Comparison of ENCODE assay signal across 10 cellular contexts in the genomic region with DNA sequence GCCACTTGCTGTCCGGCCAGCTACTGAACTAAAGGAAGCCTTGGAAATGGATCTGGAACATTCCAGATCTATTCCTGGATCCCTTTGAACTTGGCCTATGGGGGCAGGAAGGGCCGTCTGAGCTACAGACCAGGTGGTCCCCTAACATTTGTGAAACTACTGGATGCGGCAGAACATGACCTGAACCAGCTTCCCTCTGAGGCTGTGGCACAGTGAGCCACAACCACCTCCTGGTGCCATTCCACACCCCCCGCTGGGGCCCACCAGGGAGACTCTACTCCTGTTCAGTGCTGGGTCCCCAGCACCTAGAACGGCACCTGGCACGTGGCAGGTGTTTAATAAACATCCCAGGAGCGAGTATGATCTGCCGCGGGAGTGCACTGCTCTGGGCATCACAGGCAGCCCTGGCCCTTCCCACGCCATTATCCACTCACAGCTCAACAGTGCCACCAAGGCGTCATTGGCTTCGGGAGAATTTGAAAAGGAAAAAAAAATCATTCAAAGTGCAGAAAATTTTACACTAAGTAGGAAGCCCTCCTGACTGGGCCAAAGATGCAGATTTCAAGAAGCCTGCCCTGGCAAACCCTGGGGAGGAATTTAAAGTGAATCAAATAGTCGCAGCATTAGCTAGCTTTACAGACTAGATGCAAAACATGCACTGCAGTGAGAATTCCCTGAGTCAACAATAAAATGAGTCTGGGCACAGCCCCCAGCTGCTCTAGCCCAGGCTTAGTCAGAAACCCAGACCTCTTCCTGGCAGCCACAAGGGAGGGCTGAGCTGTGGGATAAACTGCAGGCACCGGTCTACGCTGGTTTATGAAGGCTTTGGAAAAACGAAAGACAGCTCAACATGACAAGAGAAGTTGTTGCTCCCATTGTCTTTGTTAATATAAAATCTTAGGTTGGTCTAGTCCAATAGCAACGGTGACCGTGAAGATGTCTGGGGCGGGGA. TPM values are rescaled to one million over a fixed set of nuclear protein-coding genes. Genes with fewer than 3 reads are reported as not detected.
DNase-seq lines count a peak whose midpoint lies in the region; ATAC-seq, FAIRE-seq and TF ChIP-seq lines count a peak whose summit lies in the region.
"Had no signal": no experiment of that assay in that cellular context is flagged by ENCODE, and none has a peak within 500 bp of the region (broad histone marks: within the 10 kb centered on the region; RNA-seq: fewer than 3 reads in every experiment).

No MANE protein-coding gene starts in this region.

- peak overlapping the region; percentile 62 for H3K27ac ChIP-seq in astrocyte (ENCODE audit: low read depth, low read length)

- H3K36me3 Mint-ChIP-seq in HFFc6 (ENCODE audit: low read depth) (no peaks in the 10 kb centered on the region), astrocyte (ENCODE audit: low read depth, unreplicated experiment) (peaks cover 4% of the 10 kb centered on the region)
- H3K36me3 Mint-ChIP-seq: mesothelial cell of epicardium had no signal

- H3K4me3 Mint-ChIP-seq in HFFc6 (no peak overlapping the region; the same call in 1 of the 2 replicates), astrocyte (ENCODE audit: unreplicated experiment) (no peak overlapping the region)
- H3K4me3 Mint-ChIP-seq: activated B cell treated with CpG ODN at 0.5 μM for 24 hours, mesothelial cell of epicardium had no signal

- H3K27ac Mint-ChIP-seq in HFFc6 (no peak overlapping the region), astrocyte (ENCODE audit: unreplicated experiment) (peak overlapping the region; percentile 70)
- H3K27ac Mint-ChIP-seq: activated B cell treated with CpG ODN at 0.5 μM for 24 hours, mesothelial cell of epicardium had no signal

- H3K27me3 Mint-ChIP-seq in HFFc6 (ENCODE audit: insufficient read depth) (peaks cover 18% of the 10 kb centered on the region), astrocyte (ENCODE audit: low read depth, unreplicated experiment) (peaks cover 1% of the 10 kb centered on the region)

- H3K9me3 ChIP-seq in BE2C, result no peaks in the 10 kb centered on the region
- no peaks in the 10 kb centered on the region for H3K9me3 ChIP-seq in astrocyte (ENCODE audit: insufficient read depth, low read depth, low read length)

- H3K9me3 Mint-ChIP-seq in HFFc6, result no peaks in the 10 kb centered on the region
- no peaks in the 10 kb centered on the region for H3K9me3 Mint-ChIP-seq in astrocyte (ENCODE audit: unreplicated experiment)
- H3K9me3 Mint-ChIP-seq: activated B cell treated with CpG ODN at 0.5 μM for 24 hours, mesothelial cell of epicardium had no signal

- H3K4me1 Mint-ChIP-seq in HFFc6 (ENCODE audit: low read depth), result peaks cover 25% of the 10 kb centered on the region
- H3K4me1 Mint-ChIP-seq in astrocyte (ENCODE audit: low read depth, unreplicated experiment), result peaks cover 32% of the 10 kb centered on the region
- H3K4me1 Mint-ChIP-seq: activated B cell treated with CpG ODN at 0.5 μM for 24 hours had no signal

- H3K4me3 ChIP-seq in BE2C (ENCODE audit: low read depth, low read length) (no peak overlapping the region), astrocyte (ENCODE audit: insufficient read depth, low read depth, low read length) (peak overlapping the region; percentile 43)

- peak overlapping the region; percentile 84 for H3K4me2 ChIP-seq in astrocyte (ENCODE audit: low read length)

- H3K4me1 ChIP-seq in BE2C (peaks cover 27% of the 10 kb centered on the region), astrocyte (ENCODE audit: insufficient read depth, low read length) (peaks cover 17% of the 10 kb centered on the region)

- TF ChIP-seq CTCF in BE2C (IDR thresholded peaks at IDR 0.05; ENCODE audit: low read depth, low read length) (peak; percentile 56), HFFc6 (IDR thresholded peaks at IDR 0.05) (peak; percentile 60), astrocyte (IDR thresholded peaks at IDR 0.05; ENCODE audit: insufficient read depth, low read depth, low read length) (peak; percentile 38)

- H3K36me3 ChIP-seq in BE2C (no peaks in the 10 kb centered on the region), astrocyte (ENCODE audit: insufficient read depth, low read length) (no peaks in the 10 kb centered on the region)

- in situ Hi-C loops in G401 (cut with HindIII; ENCODE audit: low sequenced_read_pairs), result no loop called here

- peak; percentile 70 for DNase-seq in BE2C
- peak; percentile 18 for DNase-seq in HFFc6
- DNase-seq in astrocyte (ENCODE audit: low read depth), result peak; percentile 77
- DNase-seq in lung microvascular endothelial cell (ENCODE audit: low read depth in 2 of 2), result peak; percentile 10 to 32
- DNase-seq in iPS-NIHi11 (ENCODE audit: low spot score), result no peak
- DNase-seq in G401 (ENCODE audit: low spot score), result no peak
- DNase-seq in T-helper 1 cell, result no peak
- DNase-seq: activated B cell treated with CpG ODN at 0.5 μM for 24 hours had no signal

- H3K27me3 ChIP-seq in BE2C, result no peaks in the 10 kb centered on the region
- H3K27me3 ChIP-seq in astrocyte (ENCODE audit: insufficient read depth, low read length), result no peaks in the 10 kb centered on the region

- H2AFZ ChIP-seq in astrocyte (ENCODE audit: low read depth, low read length), result peak overlapping the region; percentile 42

- no peaks in the 10 kb centered on the region for H3K79me2 ChIP-seq in astrocyte (ENCODE audit: insufficient read depth, low read length)

- no peaks in the 10 kb centered on the region for H4K20me1 ChIP-seq in astrocyte (ENCODE audit: insufficient read depth, low read length)

- peak overlapping the region; percentile 63 for H3K9ac ChIP-seq in astrocyte (ENCODE audit: low read length)

- ATAC-seq in HG03342 (IDR thresholded peaks at IDR 0.05; ENCODE audit: unreplicated experiment), result no peak

- FAIRE-seq in astrocyte (lab: Jason Lieb, UNC), result peak; percentile 81

RNA-seq across cellular contexts. Expression of gene EFCAB6, which starts 14.3 kb away (rescaled TPM):
- polyA plus RNA-seq in BE2C (2012; ENCODE audit: insufficient read depth, insufficient read length, low read depth), result 0.45 TPM
- total RNA-seq in HFFc6 (2021; fragmentation: NEBNext Ultra II Directional; extraction: Animal tissue kit (Norgen Biotek cat#: 25700)), result under 1 TPM; 0.33 to 0.95 (median 0.64) TPM
- total RNA-seq in astrocyte (1.2 and 1.6 TPM in 2 replicates), lung microvascular endothelial cell (0.20 and 0.22 TPM in 2 replicates)
- 0.25 and 0.54 TPM in 2 replicates for total RNA-seq in G401 (2014; rRNA removed; shearing (Covaris generic))
- total RNA-seq: activated B cell treated with CpG ODN at 0.5 μM for 24 hours had no signal

RNA-seq across cellular contexts. Expression of gene SULT4A1, which starts 35.9 kb away (rescaled TPM):
- polyA plus RNA-seq in BE2C (2012; ENCODE audit: insufficient read depth, insufficient read length, low read depth), result 39.4 TPM
- total RNA-seq in HFFc6 (2021; fragmentation: NEBNext Ultra II Directional; extraction: Animal tissue kit (Norgen Biotek cat#: 25700)), result not detected
- total RNA-seq in astrocyte (5.9 and 6.1 TPM in 2 replicates), lung microvascular endothelial cell (0.22 TPM in 1 of 2 replicates, not detected in the other)
- total RNA-seq in G401 (2014; rRNA removed; shearing (Covaris generic)), result 5.5 and 9.5 TPM in 2 replicates
- total RNA-seq: activated B cell treated with CpG ODN at 0.5 μM for 24 hours had no signal

Comparison
In these comparisons a context has a peak if more than half of its experiments do, and no peak if none do; other contexts are left out.
1. DNase-seq: peak in BE2C (single experiment), HFFc6 (single experiment), astrocyte (single experiment) and lung microvascular endothelial cell (2 of 2); none in iPS-NIHi11 (single experiment), G401 (single experiment) and T-helper 1 cell (0 of 5).
2. Peak in every context shown above with its lines, with median percentiles within 50 percentile points of each other: CTCF ChIP-seq.